In the genomic region with DNA sequence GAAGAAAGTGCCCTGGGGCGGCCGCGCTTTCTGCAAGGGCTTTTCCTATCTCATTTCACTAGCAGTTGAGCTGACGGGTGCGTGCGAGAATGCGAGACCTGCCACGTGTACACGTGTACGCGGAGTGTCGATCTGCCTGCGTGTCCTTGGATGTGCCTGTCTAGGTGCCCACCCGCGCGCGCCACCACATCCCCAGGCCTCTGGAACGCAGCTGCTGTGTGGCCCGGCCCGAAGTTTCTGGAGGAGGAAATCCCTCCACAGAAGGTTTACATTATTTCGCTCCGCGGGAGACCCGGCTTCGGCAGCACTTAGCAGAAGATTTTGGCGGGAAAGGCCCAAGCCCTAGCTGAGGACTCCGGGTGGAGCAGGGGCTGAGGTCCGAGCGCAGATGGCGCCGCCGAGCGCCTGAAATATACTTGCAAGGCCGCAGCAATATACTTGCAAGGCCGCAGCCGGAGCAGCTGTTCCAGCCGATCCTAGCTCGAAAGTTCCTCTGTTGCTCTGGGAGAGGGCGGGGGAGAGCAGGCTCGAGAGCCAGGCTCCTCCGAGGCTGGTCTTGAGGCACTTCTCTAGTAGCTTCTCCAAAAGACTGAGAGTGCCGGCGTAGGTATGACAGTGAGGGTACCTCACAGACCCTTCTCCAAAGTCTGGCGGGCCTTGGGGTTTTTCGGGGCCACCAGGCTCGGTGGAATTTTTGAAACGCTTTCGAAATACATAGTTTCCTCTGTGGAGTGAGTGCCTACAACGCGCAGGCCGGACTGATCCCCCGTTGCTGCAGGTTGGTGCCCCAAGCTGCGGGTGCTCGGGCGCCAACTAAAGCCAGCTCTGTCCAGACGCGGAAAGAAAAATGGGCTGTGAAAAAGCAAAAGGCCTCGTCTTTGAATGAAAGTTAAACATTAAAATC, we compare ENCODE assay signal across 11 cellular contexts. TPM values are rescaled to one million over a fixed set of nuclear protein-coding genes. Genes with fewer than 3 reads are reported as not detected.
A peak's percentile ranks its signal among the peaks of the same experiment; 100 is the strongest.
DNase-seq lines count a peak whose midpoint lies in the region; ATAC-seq and TF ChIP-seq lines count a peak whose summit lies in the region.
"Had no signal": no experiment of that assay in that cellular context is flagged by ENCODE, and none has a peak within 500 bp of the region (broad histone marks: within the 10 kb centered on the region; RNA-seq: fewer than 3 reads in every experiment).

No MANE protein-coding gene starts in this region.

- no peak overlapping the region for H4K91ac ChIP-seq in IMR-90 (ENCODE audit: insufficient read depth, low read depth, low read length)

- H3K9me3 ChIP-seq in CD8-positive, alpha-beta T cell (ENCODE audit: low read length): no peaks in the 10 kb centered on the region
- peaks cover 25% of the 10 kb centered on the region for H3K9me3 ChIP-seq in IMR-90 (ENCODE audit: control insufficient read depth, insufficient read depth, low read length)
- H3K9me3 ChIP-seq in psoas muscle: no peaks in the 10 kb centered on the region

- dilution Hi-C loops in IMR-90 (cut with HindIII; ENCODE audit: low sequenced_read_pairs, unreplicated experiment): no loop called here

- no peak overlapping the region for H3K27ac ChIP-seq in CD8-positive, alpha-beta T cell (ENCODE audit: low read depth, low read length)
- H3K27ac ChIP-seq in IMR-90 (ENCODE audit: insufficient read depth, low read length): no peak overlapping the region
- H3K27ac ChIP-seq in foreskin keratinocyte: no peak overlapping the region
- H3K27ac ChIP-seq in psoas muscle: peak overlapping the region; percentile 88

- no peak overlapping the region for H3K4ac ChIP-seq in IMR-90 (ENCODE audit: low read depth, low read length)

- peaks cover 34% of the 10 kb centered on the region for H3K4me1 Mint-ChIP-seq in CD8-positive, alpha-beta T cell (ENCODE audit: low read depth)

- no peak overlapping the region for H3K4me2 ChIP-seq in IMR-90 (ENCODE audit: low read depth, low read length)

- peak overlapping the region; percentile 52 for H3K4me3 Mint-ChIP-seq in CD8-positive, alpha-beta T cell
- H3K4me3 Mint-ChIP-seq: natural killer cell had no signal

- no peaks in the 10 kb centered on the region for H4K20me1 ChIP-seq in IMR-90 (ENCODE audit: insufficient read depth, low read length)

- peaks cover 30% of the 10 kb centered on the region for H3K27me3 ChIP-seq in CD8-positive, alpha-beta T cell (ENCODE audit: insufficient read depth, low read length)
- peaks cover 97% of the 10 kb centered on the region for H3K27me3 ChIP-seq in IMR-90 (ENCODE audit: control insufficient read depth, insufficient read depth, low read length)
- H3K27me3 ChIP-seq in foreskin keratinocyte: peaks cover 100% of the 10 kb centered on the region
- no peaks in the 10 kb centered on the region for H3K27me3 ChIP-seq in psoas muscle (ENCODE audit: insufficient read depth in 3 of 3, low read length in 2 of 3)

- H2BK15ac ChIP-seq in IMR-90 (ENCODE audit: low read depth, low read length): no peak overlapping the region

- H3K18ac ChIP-seq in IMR-90 (ENCODE audit: low read depth, low read length): no peak overlapping the region

- no peak overlapping the region for H3K4me3 ChIP-seq in CD8-positive, alpha-beta T cell (ENCODE audit: low read depth, low read length)
- no peak overlapping the region for H3K4me3 ChIP-seq in IMR-90 (ENCODE audit: insufficient read depth, low read depth, low read length)
- peak overlapping the region; percentile 71 for H3K4me3 ChIP-seq in psoas muscle

- H3K14ac ChIP-seq in IMR-90 (replicated peaks; ENCODE audit: low read depth, low read length): no peak overlapping the region

- no peaks in the 10 kb centered on the region for H3K9me3 Mint-ChIP-seq in CD8-positive, alpha-beta T cell
- H3K9me3 Mint-ChIP-seq: natural killer cell had no signal

- no peak overlapping the region for H3K56ac ChIP-seq in IMR-90 (ENCODE audit: extremely low read depth, insufficient read depth, low read length)

- no peak overlapping the region for H4K8ac ChIP-seq in IMR-90 (ENCODE audit: low read depth in 2 of 2, low read length in 2 of 2)

- no peak for DNase-seq in CD8-positive, alpha-beta T cell
- DNase-seq in IMR-90: peak; percentile 5
- no peak for DNase-seq in foreskin keratinocyte
- DNase-seq in psoas muscle: peak; percentile 58 to 77
- DNase-seq in central memory CD4-positive, alpha-beta T cell: no peak
- no peak for DNase-seq in amniotic stem cell (lab: John Stamatoyannopoulos, UW)
- no peak for DNase-seq in HuH-7 (ENCODE audit: low spot score)
- DNase-seq: effector CD4-positive, alpha-beta T cell; natural killer cell; NCI-H1436 treated with DMSO at 0.1 percent for 48 hours had no signal

- WGBS in IMR-90 (ENCODE audit: extremely low coverage in 2 of 2, insufficient read length in 1 of 2), 2 experiments: 14% methylated on average over 21 of the region's 58 CpGs; no CpG with 5 or more reads in 1 of the 2 experiments
- WGBS in psoas muscle, 3 donors: 48 to 50% (median 49%) methylated on average over 58 of the region's 58 CpGs

- in situ Hi-C loops in IMR-90 (cut with MboI; ENCODE audit: low sequenced_read_pairs): loop anchor here (10.0 kb wide), 1 partner anchor 830 kb away; no protein-coding TSS in a partner anchor

- no peak overlapping the region for H2BK5ac ChIP-seq in IMR-90 (ENCODE audit: low read depth, low read length, poor library complexity, severe bottlenecking)

- CTCF ChIA-PET in CD8-positive, alpha-beta T cell (lab: Charles Lee): no interaction called here
- CTCF ChIA-PET in IMR-90 (lab: Yijun Ruan, JAX): interaction anchor here (0.9 kb wide), 1 partner anchor 63 kb away, joined by 3 read pairs; no protein-coding TSS in a partner anchor

- H2BK20ac ChIP-seq in IMR-90 (ENCODE audit: low read depth, low read length): no peak overlapping the region

- no peak overlapping the region for H4K5ac ChIP-seq in IMR-90 (ENCODE audit: low read depth, low read length)

- peaks cover 8% of the 10 kb centered on the region for H3K4me1 ChIP-seq in CD8-positive, alpha-beta T cell (ENCODE audit: insufficient read depth, low read length)
- H3K4me1 ChIP-seq in IMR-90 (ENCODE audit: control insufficient read depth, insufficient read depth, low read length) (peaks cover 2% of the 10 kb centered on the region; the same call in 1 of the 2 replicates), foreskin keratinocyte (no peaks in the 10 kb centered on the region), psoas muscle (peaks cover 27% of the 10 kb centered on the region)

- H2AFZ ChIP-seq in IMR-90 (replicated peaks; ENCODE audit: low read length, poor library complexity): no peak overlapping the region

- TF ChIP-seq POLR2A in IMR-90 (IDR thresholded peaks at IDR 0.05; ENCODE audit: low read depth, low read length): no peak

- H3K9me1 ChIP-seq in IMR-90 (ENCODE audit: insufficient read depth, low read length): no peaks in the 10 kb centered on the region

- intact Hi-C loops in CD8-positive, alpha-beta T cell (cut with DNase I, micrococcal nuclease): no loop called here
- intact Hi-C loops in IMR-90 (cut with micrococcal nuclease) (no loop called here), psoas muscle (cut with DNase I) (loop anchor here in 1 of 2 donors (5.0 to 10.0 kb wide), 2 partner anchors 42 to 690 kb away; no protein-coding TSS in a partner anchor)

- no peak for TF ChIP-seq CTCF in CD8-positive, alpha-beta T cell (IDR thresholded peaks at IDR 0.05)
- TF ChIP-seq CTCF in IMR-90 (conservative IDR thresholded peaks at IDR 0.05; ENCODE audit: low read depth, low read length) (no peak), foreskin keratinocyte (conservative IDR thresholded peaks at IDR 0.05) (no peak), psoas muscle (IDR thresholded peaks at IDR 0.05) (no peak)

- H3K23ac ChIP-seq in IMR-90 (ENCODE audit: low read depth, low read length): no peak overlapping the region

- H3K79me1 ChIP-seq in IMR-90 (ENCODE audit: low read depth in 1 of 2, low read length in 2 of 2): no peaks in the 10 kb centered on the region

- no peak overlapping the region for H3K27ac Mint-ChIP-seq in CD8-positive, alpha-beta T cell
- H3K27ac Mint-ChIP-seq: natural killer cell had no signal

- BruUV-seq in IMR-90 (replicated peaks; lab: Mats Ljungman, UMichigan): no TSS peak

- no peaks in the 10 kb centered on the region for H3K36me3 ChIP-seq in CD8-positive, alpha-beta T cell (ENCODE audit: insufficient read depth, low read length)
- no peaks in the 10 kb centered on the region for H3K36me3 ChIP-seq in IMR-90 (ENCODE audit: control insufficient read depth, insufficient read depth, low read length)
- H3K36me3 ChIP-seq in psoas muscle (ENCODE audit: insufficient read depth in 1 of 2, low read depth in 1 of 2): no peaks in the 10 kb centered on the region

- no peak overlapping the region for H2AK5ac ChIP-seq in IMR-90 (ENCODE audit: low read depth, low read length)

- ATAC-seq in CD8-positive, alpha-beta T cell: no peak
- peak; percentile 25; the same call in 1 of the 2 replicates for ATAC-seq in IMR-90 (ENCODE audit: low read depth)
- peak; percentile 14 for ATAC-seq in foreskin keratinocyte
- peak in 2 of 4 donors; percentile 15 to 44 for ATAC-seq in psoas muscle
- ATAC-seq in GM18870 (IDR thresholded peaks at IDR 0.05; ENCODE audit: unreplicated experiment): no peak
- ATAC-seq: natural killer cell had no signal

- H2BK120ac ChIP-seq in IMR-90 (ENCODE audit: low read depth, low read length): no peak overlapping the region

- H3K9ac ChIP-seq in IMR-90 (ENCODE audit: low read depth, low read length): no peak overlapping the region

- POLR2A ChIA-PET in CD8-positive, alpha-beta T cell (lab: Charles Lee): no interaction called here
- POLR2A ChIA-PET in IMR-90 (lab: Charles Lee; ENCODE audit: unreplicated experiment): no interaction called here

- TF ChIP-seq RAD21 in IMR-90 (IDR thresholded peaks at IDR 0.05; ENCODE audit: low read length): no peak

- no peak overlapping the region for H2AK9ac ChIP-seq in IMR-90 (replicated peaks; ENCODE audit: low read depth, low read length, poor library complexity)

- H3K27me3 Mint-ChIP-seq in CD8-positive, alpha-beta T cell (ENCODE audit: low read depth): peaks cover 80% of the 10 kb centered on the region

- H3K36me3 Mint-ChIP-seq in CD8-positive, alpha-beta T cell: no peaks in the 10 kb centered on the region

RNA-seq across cellular contexts. Expression of a gene that starts 3.8 kb away (rescaled TPM):
- total RNA-seq in CD8-positive, alpha-beta T cell: under 1 TPM; 0.11 to 0.17 TPM
- not detected in 2 replicates for total RNA-seq in IMR-90 (2012; rRNA removed)
- not detected in 2 replicates for polyA plus RNA-seq in IMR-90 (2012; rRNA removed)
- not detected in 2 replicates for polyA plus RNA-seq in IMR-90 (2012; cell fraction: cytosol; rRNA removed)
- polyA plus RNA-seq in IMR-90 (2012; cell fraction: nucleus; rRNA removed; ENCODE audit: low replicate concordance): 0.02 TPM in 1 of 2 replicates, not detected in the other
- total RNA-seq in foreskin keratinocyte: not detected in 2 replicates
- not detected in 2 replicates for polyA plus RNA-seq in foreskin keratinocyte
- total RNA-seq in psoas muscle: 100 to 1,000 TPM in 3 of 4 donors, 10 to 100 TPM in 1; 62.5 to 220 (median 143) TPM
- polyA plus RNA-seq in psoas muscle: 100 to 1,000 TPM in 1 of 3 donors, 10 to 100 TPM in 2; 37.0 to 105 (median 53.8) TPM
- total RNA-seq: natural killer cell had no signal

Comparison
In these comparisons a context has a peak if more than half of its experiments do, and no peak if none do; other contexts are left out.
1. ATAC-seq: peak in IMR-90 (single experiment) and foreskin keratinocyte (single experiment); none in CD8-positive, alpha-beta T cell (single experiment) and GM18870 (single experiment).
2. DNase-seq: peak in IMR-90 (single experiment) and psoas muscle (2 of 2); none in CD8-positive, alpha-beta T cell (0 of 7), foreskin keratinocyte (0 of 2), central memory CD4-positive, alpha-beta T cell (single experiment), amniotic stem cell (single experiment) and HuH-7 (single experiment).
3. RNA of a gene that starts 3.8 kb away (total RNA-seq): 62.5 to 220 TPM in psoas muscle; 0.11 to 0.17 TPM in CD8-positive, alpha-beta T cell, not detected in IMR-90 and not detected in foreskin keratinocyte; every median in the first group is over 10 times any median in the second.